In genomic region chr7:64888901-64889685, GRCh38 we compare ENCODE assay signal across 7 cellular contexts. TPM values are rescaled to one million over a fixed set of nuclear protein-coding genes. Genes with fewer than 3 reads are reported as not detected.
DNase-seq lines count a peak whose midpoint lies in the region; ATAC-seq and TF ChIP-seq lines count a peak whose summit lies in the region.

No MANE protein-coding gene starts in this region.

- H3K27ac ChIP-seq in right atrium auricular region (peak overlapping the region in 1 of 2 donors; percentile 60), psoas muscle (no peak overlapping the region)

- H3K27me3 Mint-ChIP-seq in activated T-cell treated with anti-CD3 and anti-CD28 coated beads, Interleukin-2, amount 50 U/mL, for 72 hours (ENCODE audit: low read depth) = peaks cover 64% of the 10 kb centered on the region

- peak overlapping the region; percentile 75 to 89 for H3K4me3 Mint-ChIP-seq in activated T-cell treated with anti-CD3 and anti-CD28 coated beads, Interleukin-2, amount 50 U/mL, for 72 hours

- H3K36me3 ChIP-seq in right atrium auricular region (no peaks in the 10 kb centered on the region), psoas muscle (ENCODE audit: insufficient read depth in 1 of 2, low read depth in 1 of 2) (no peaks in the 10 kb centered on the region)

- DNase-seq in HFF-Myc (ENCODE audit: extremely low read depth, low read depth) = no peak
- DNase-seq in activated T-cell treated with anti-CD3 and anti-CD28 coated beads, Interleukin-2, amount 50 U/mL, for 72 hours = peak; percentile 18 to 34
- peak; percentile 59 for DNase-seq in right atrium auricular region (ENCODE audit: low spot score)
- no peak for DNase-seq in psoas muscle
- no peak for DNase-seq in OCI-M1 (lab: John Stamatoyannopoulos, UW)
- no peak for DNase-seq in GM10248 (ENCODE audit: extremely low spot score)

- WGBS in psoas muscle, 3 donors = 4 to 8% (median 5%) methylated on average over 58 to 60 of the region's 60 CpGs

- H3K27ac Mint-ChIP-seq in activated T-cell treated with anti-CD3 and anti-CD28 coated beads, Interleukin-2, amount 50 U/mL, for 72 hours = no peak overlapping the region

- H3K4me3 ChIP-seq in HFF-Myc (replicated peaks; ENCODE audit: low read depth, low read length) (peak overlapping the region; percentile 9; the same call in 1 of the 2 replicates), right atrium auricular region (peak overlapping the region; percentile 27 to 63), psoas muscle (peak overlapping the region; percentile 66)

- no peaks in the 10 kb centered on the region for H3K9me3 Mint-ChIP-seq in activated T-cell treated with anti-CD3 and anti-CD28 coated beads, Interleukin-2, amount 50 U/mL, for 72 hours

- peak; percentile 36 to 55 for ATAC-seq in activated T-cell treated with anti-CD3 and anti-CD28 coated beads, Interleukin-2, amount 50 U/mL, for 72 hours (replicated peaks in 1 of 2)
- ATAC-seq in psoas muscle (peak; percentile 25 to 58 (median 37)), HG02852 (IDR thresholded peaks at IDR 0.05; ENCODE audit: unreplicated experiment) (no peak)

- H3K36me3 Mint-ChIP-seq in activated T-cell treated with anti-CD3 and anti-CD28 coated beads, Interleukin-2, amount 50 U/mL, for 72 hours (ENCODE audit: insufficient read depth in 2 of 2) = peaks cover 0 to 2% of the 10 kb centered on the region in 2 donors

- CTCF ChIA-PET in GM10248 (lab: Yijun Ruan, JAX) = no interaction called here

- POLR2A ChIA-PET in GM10248 (lab: Yijun Ruan, JAX) = no interaction called here

- H3K4me1 ChIP-seq in right atrium auricular region (peaks cover 0 to 34% of the 10 kb centered on the region in 2 donors), psoas muscle (peaks cover 19% of the 10 kb centered on the region)

- intact Hi-C loops in psoas muscle (cut with DNase I) = loop anchor here in 1 of 2 donors (5.0 kb wide), 1 partner anchor 92 kb away; no protein-coding TSS in a partner anchor

- TF ChIP-seq CTCF in HFF-Myc (IDR thresholded peaks at IDR 0.05; ENCODE audit: low read depth, low read length, missing control alignments) = no peak
- no peak for TF ChIP-seq CTCF in right atrium auricular region (IDR thresholded peaks at IDR 0.05)
- no peak for TF ChIP-seq CTCF in psoas muscle (IDR thresholded peaks at IDR 0.05)
- TF ChIP-seq CTCF in GM10248 (IDR thresholded peaks at IDR 0.05; ENCODE audit: control extremely low read depth, extremely low read depth, low read depth, missing control alignments) = no peak

- no peaks in the 10 kb centered on the region for H3K27me3 ChIP-seq in right atrium auricular region
- no peaks in the 10 kb centered on the region for H3K27me3 ChIP-seq in psoas muscle (ENCODE audit: insufficient read depth in 3 of 3, low read length in 2 of 3)

- peaks cover 10% of the 10 kb centered on the region for H3K4me1 Mint-ChIP-seq in activated T-cell treated with anti-CD3 and anti-CD28 coated beads, Interleukin-2, amount 50 U/mL, for 72 hours (ENCODE audit: low read depth)

- H3K9me3 ChIP-seq in right atrium auricular region (no peaks in the 10 kb centered on the region), psoas muscle (no peaks in the 10 kb centered on the region)

RNA-seq across cellular contexts. Expression of gene ZNF273, which starts 14.0 kb away (rescaled TPM):
- total RNA-seq in activated T-cell treated with anti-CD3 and anti-CD28 coated beads, Interleukin-2, amount 50 U/mL, for 72 hours = 10 to 100 TPM; 15.0 to 19.2 TPM
- total RNA-seq in right atrium auricular region = 1 to 10 TPM; 1.1 to 1.6 TPM
- total RNA-seq in psoas muscle = 1 to 10 TPM; 1.2 to 2.9 (median 1.9) TPM
- polyA plus RNA-seq in psoas muscle = 1 to 10 TPM in 2 of 3 donors, under 1 TPM in 1; 0.96 to 3.0 (median 1.5) TPM

Comparison
In these comparisons a context has a peak if more than half of its experiments do, and no peak if none do; other contexts are left out.
1. DNase-seq: peak in activated T-cell treated with anti-CD3 and anti-CD28 coated beads, Interleukin-2, amount 50 U/mL, for 72 hours (2 of 2) and right atrium auricular region (single experiment); none in HFF-Myc (single experiment), psoas muscle (0 of 2), OCI-M1 (single experiment) and GM10248 (single experiment).
2. H3K4me3 ChIP-seq: peak in every context shown above with its lines; median percentile 66 in psoas muscle; 45 in right atrium auricular region; 9 in HFF-Myc.
3. RNA of gene ZNF273, which starts 14.0 kb away (total RNA-seq): 15.0 to 19.2 TPM in activated T-cell treated with anti-CD3 and anti-CD28 coated beads, Interleukin-2, amount 50 U/mL, for 72 hours; 1.2 to 2.9 TPM in psoas muscle and 1.1 to 1.6 TPM in right atrium auricular region; every median in the first group is over 4 times any median in the second.